8 cellular contexts compared by ENCODE assay signal in the genomic region with DNA sequence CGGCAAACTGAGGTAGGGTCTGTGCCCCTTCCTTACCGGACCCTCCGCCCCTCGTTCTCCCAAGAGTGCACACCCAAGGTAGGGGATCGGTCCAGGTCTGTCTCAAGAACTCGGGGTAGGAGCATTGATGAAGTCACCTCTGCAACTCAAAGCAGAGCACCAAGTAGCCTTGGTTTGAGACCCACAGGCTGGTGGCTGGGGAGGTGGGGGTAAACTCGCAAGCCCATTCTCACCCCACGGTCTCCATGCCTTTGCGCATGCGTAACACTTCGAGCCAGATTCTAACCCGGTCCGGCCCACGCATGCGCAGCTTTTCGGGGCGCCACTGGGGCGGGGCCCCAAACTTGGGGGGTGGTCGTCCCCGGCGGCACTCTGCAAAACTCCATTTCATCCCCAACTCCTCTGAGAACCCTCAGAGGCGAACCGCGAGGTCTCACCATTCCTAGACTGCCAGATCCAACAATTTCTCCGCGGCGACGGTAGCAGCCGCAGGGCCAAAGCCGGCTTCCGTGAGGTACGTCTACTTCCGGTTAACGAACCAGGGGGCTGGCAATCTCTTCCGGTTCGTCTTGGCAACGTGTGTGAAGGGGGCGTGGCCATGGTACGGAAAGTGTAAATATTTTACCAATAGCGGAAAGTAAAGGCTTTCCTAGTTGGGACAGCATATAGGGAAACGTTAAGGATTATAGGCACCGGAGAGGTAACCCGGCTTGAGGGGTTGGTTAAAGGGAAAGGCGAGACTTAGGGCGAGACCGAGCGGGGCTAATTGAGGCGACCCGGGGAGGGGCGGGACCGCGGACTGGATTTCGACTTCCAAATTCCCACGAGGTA. TPM values are rescaled to one million over a fixed set of nuclear protein-coding genes. Genes with fewer than 3 reads are reported as not detected.
DNase-seq lines count a peak whose midpoint lies in the region; ATAC-seq and TF ChIP-seq lines count a peak whose summit lies in the region.

A gene with protein sequence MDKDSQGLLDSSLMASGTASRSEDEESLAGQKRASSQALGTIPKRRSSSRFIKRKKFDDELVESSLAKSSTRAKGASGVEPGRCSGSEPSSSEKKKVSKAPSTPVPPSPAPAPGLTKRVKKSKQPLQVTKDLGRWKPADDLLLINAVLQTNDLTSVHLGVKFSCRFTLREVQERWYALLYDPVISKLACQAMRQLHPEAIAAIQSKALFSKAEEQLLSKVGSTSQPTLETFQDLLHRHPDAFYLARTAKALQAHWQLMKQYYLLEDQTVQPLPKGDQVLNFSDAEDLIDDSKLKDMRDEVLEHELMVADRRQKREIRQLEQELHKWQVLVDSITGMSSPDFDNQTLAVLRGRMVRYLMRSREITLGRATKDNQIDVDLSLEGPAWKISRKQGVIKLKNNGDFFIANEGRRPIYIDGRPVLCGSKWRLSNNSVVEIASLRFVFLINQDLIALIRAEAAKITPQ (minus strand): TSS at position 532 of the 831 bp plus-strand sequence. CDS start 1,411 bp downstream, outside the sequence.

- no peaks in the 10 kb centered on the region for H3K9me2 ChIP-seq in GM23248 (ENCODE audit: insufficient read depth)

- ATAC-seq in DND-41 (ENCODE audit: insufficient read depth, low read depth), result peak; percentile 88
- ATAC-seq in natural killer cell treated with Interleukin-12 subunit alpha and Interleukin-12 subunit beta and Interleukin-15 and Interleukin-18, amount 100 ng/mL, for 72 hours, result peak; percentile 89 to 95
- peak; percentile 89 for ATAC-seq in stimulated activated naive CD8-positive, alpha-beta T cell treated with anti-CD3 and anti-CD28 coated beads, Interleukin-15, Interleukin-2, amounts not matched to agents 100 U/mL and 50 U/mL, for 24 hours

- H3K27me3 Mint-ChIP-seq in activated T-helper 2 cell treated with anti-CD3 and anti-CD28 coated beads, Interferon-gamma antibody, Interleukin-2, Interleukin-4, amounts not matched to agents 10 μg/mL and 5 μg/mL and 100 μg/mL, durations not matched to agents 14 hours and 24 hours and 36 hours (ENCODE audit: low read depth), result no peaks in the 10 kb centered on the region
- no peaks in the 10 kb centered on the region for H3K27me3 Mint-ChIP-seq in natural killer cell treated with Interleukin-12 subunit alpha and Interleukin-12 subunit beta and Interleukin-15 and Interleukin-18, amount 100 ng/mL, for 72 hours

- H3F3A ChIP-seq in GM23248 (ENCODE audit: insufficient read depth), result no peaks in the 10 kb centered on the region

- no peak for TF ChIP-seq CTCF in DND-41 (IDR thresholded peaks at IDR 0.05; ENCODE audit: borderline replicate concordance, extremely low read depth, low read length, poor library complexity, severe bottlenecking)
- TF ChIP-seq CTCF in LNCaP clone FGC (IDR thresholded peaks at IDR 0.05; ENCODE audit: control insufficient read depth, extremely low read depth, insufficient read depth), result no peak
- no peak for TF ChIP-seq CTCF in RWPE1 (conservative IDR thresholded peaks at IDR 0.05; ENCODE audit: low read depth)

- in situ Hi-C loops in GM23248 (cut with MboI), result no loop called here

- H3K27ac Mint-ChIP-seq in activated T-helper 2 cell treated with anti-CD3 and anti-CD28 coated beads, Interferon-gamma antibody, Interleukin-2, Interleukin-4, amounts not matched to agents 10 μg/mL and 5 μg/mL and 100 μg/mL, durations not matched to agents 14 hours and 24 hours and 36 hours, result peak within 1 kb of the TSS; percentile 99
- peak within 1 kb of the TSS; percentile 95 to 99 for H3K27ac Mint-ChIP-seq in natural killer cell treated with Interleukin-12 subunit alpha and Interleukin-12 subunit beta and Interleukin-15 and Interleukin-18, amount 100 ng/mL, for 72 hours

- peak; percentile 90 for DNase-seq in DND-41
- peak; percentile 98 for DNase-seq in GM23248
- peak; percentile 80 for DNase-seq in LNCaP clone FGC (ENCODE audit: low read depth)
- peak; percentile 98 for DNase-seq in RWPE1 (ENCODE audit: low spot score)
- DNase-seq in activated T-helper 2 cell treated with anti-CD3 and anti-CD28 coated beads, Interferon-gamma antibody, Interleukin-2, Interleukin-4, amounts not matched to agents 10 μg/mL and 5 μg/mL and 100 μg/mL, durations not matched to agents 14 hours and 24 hours and 36 hours (ENCODE audit: low spot score), result peak; percentile 87
- peak; percentile 92 for DNase-seq in fibroblast of peridontal ligament (ENCODE audit: extremely low read depth)
- peak; percentile 92 for DNase-seq in natural killer cell treated with Interleukin-12 subunit alpha and Interleukin-12 subunit beta and Interleukin-15 and Interleukin-18, amount 100 ng/mL, for 72 hours (ENCODE audit: low spot score)
- peak; percentile 93 for DNase-seq in stimulated activated naive CD8-positive, alpha-beta T cell treated with anti-CD3 and anti-CD28 coated beads, Interleukin-15, Interleukin-2, amounts not matched to agents 100 U/mL and 50 U/mL, for 24 hours

- H3K27ac ChIP-seq in DND-41 (ENCODE audit: low read length), result peak within 1 kb of the TSS; percentile 97
- H3K27ac ChIP-seq in GM23248, result peak within 1 kb of the TSS; percentile 85
- H3K27ac ChIP-seq in RWPE1, result peak within 1 kb of the TSS; percentile 87

- peak within 1 kb of the TSS; percentile 99 for H3K4me3 Mint-ChIP-seq in activated T-helper 2 cell treated with anti-CD3 and anti-CD28 coated beads, Interferon-gamma antibody, Interleukin-2, Interleukin-4, amounts not matched to agents 10 μg/mL and 5 μg/mL and 100 μg/mL, durations not matched to agents 14 hours and 24 hours and 36 hours (ENCODE audit: low read depth)
- H3K4me3 Mint-ChIP-seq in natural killer cell treated with Interleukin-12 subunit alpha and Interleukin-12 subunit beta and Interleukin-15 and Interleukin-18, amount 100 ng/mL, for 72 hours, result peak within 1 kb of the TSS; percentile 98

- CTCF ChIA-PET in RWPE1 (lab: Yijun Ruan, JAX), result interaction anchor here (0.6 to 1.7 kb wide), 3 partner anchors 12 to 977 kb away, joined by 3 to 4 read pairs (median 3); no protein-coding TSS in a partner anchor

- peaks cover 34% of the 10 kb centered on the region for H3K36me3 Mint-ChIP-seq in activated T-helper 2 cell treated with anti-CD3 and anti-CD28 coated beads, Interferon-gamma antibody, Interleukin-2, Interleukin-4, amounts not matched to agents 10 μg/mL and 5 μg/mL and 100 μg/mL, durations not matched to agents 14 hours and 24 hours and 36 hours (ENCODE audit: low read depth)
- peaks cover 6% of the 10 kb centered on the region for H3K36me3 Mint-ChIP-seq in natural killer cell treated with Interleukin-12 subunit alpha and Interleukin-12 subunit beta and Interleukin-15 and Interleukin-18, amount 100 ng/mL, for 72 hours

- intact Hi-C loops in activated T-helper 2 cell treated with anti-CD3 and anti-CD28 coated beads, Interferon-gamma antibody, Interleukin-2, Interleukin-4, amounts not matched to agents 10 μg/mL and 5 μg/mL and 100 μg/mL, durations not matched to agents 14 hours and 24 hours and 36 hours (cut with micrococcal nuclease), result loop anchor here (1.0 to 5.0 kb wide), 3 partner anchors 54 to 201 kb away; a partner anchor contains a TSS

- peak within 1 kb of the TSS; percentile 71 to 99 for H3K4me3 ChIP-seq in DND-41 (ENCODE audit: low read depth in 1 of 2, low read length in 2 of 2)
- H3K4me3 ChIP-seq in GM23248, result peak within 1 kb of the TSS; percentile 99
- peak within 1 kb of the TSS; percentile 91 for H3K4me3 ChIP-seq in LNCaP clone FGC (ENCODE audit: low read depth, low read length)

- POLR2A ChIA-PET in RWPE1 (lab: Yijun Ruan, JAX; ENCODE audit: low non-redundant PET), result interaction anchor here (0.7 to 1.0 kb wide), 3 partner anchors 15 to 174 kb away, joined by 3 to 4 read pairs (median 4); a partner anchor contains a TSS

- H2AFZ ChIP-seq in DND-41 (ENCODE audit: low read depth, low read length) (peak within 1 kb of the TSS; percentile 100), GM23248 (peak within 1 kb of the TSS; percentile 97)

- peaks cover 62% of the 10 kb centered on the region for H3K79me2 ChIP-seq in DND-41 (ENCODE audit: insufficient read depth, low read length)
- H3K79me2 ChIP-seq in GM23248 (ENCODE audit: insufficient read depth), result peaks cover 61% of the 10 kb centered on the region

- H3K4me1 Mint-ChIP-seq in activated T-helper 2 cell treated with anti-CD3 and anti-CD28 coated beads, Interferon-gamma antibody, Interleukin-2, Interleukin-4, amounts not matched to agents 10 μg/mL and 5 μg/mL and 100 μg/mL, durations not matched to agents 14 hours and 24 hours and 36 hours (ENCODE audit: low read depth), result peaks cover 42% of the 10 kb centered on the region
- peaks cover 42 to 48% of the 10 kb centered on the region in 2 donors for H3K4me1 Mint-ChIP-seq in natural killer cell treated with Interleukin-12 subunit alpha and Interleukin-12 subunit beta and Interleukin-15 and Interleukin-18, amount 100 ng/mL, for 72 hours (ENCODE audit: low read depth in 2 of 2)

- 1% methylated on average over 51 to 54 of the region's 54 CpGs for WGBS in GM23248 (ENCODE audit: low coverage in 1 of 2, low lambda C conversion rate in 2 of 2, missing lambda C conversion rate in 2 of 2), 2 experiments

- H3K9ac ChIP-seq in DND-41 (ENCODE audit: low read depth, low read length) (peak within 1 kb of the TSS; percentile 91), GM23248 (peak within 1 kb of the TSS; percentile 96)

- H3K36me3 ChIP-seq in DND-41 (ENCODE audit: insufficient read depth, low read length) (peaks cover 37% of the 10 kb centered on the region), GM23248 (ENCODE audit: low read depth) (no peaks in the 10 kb centered on the region; the same call in 1 of the 2 replicates)

- no peaks in the 10 kb centered on the region for H3K9me3 ChIP-seq in DND-41 (ENCODE audit: insufficient read depth, low read length, severe bottlenecking)
- H3K9me3 ChIP-seq in GM23248 (ENCODE audit: low read depth), result no peaks in the 10 kb centered on the region

- H3K4me1 ChIP-seq in DND-41 (ENCODE audit: insufficient read depth, low read length), result peaks cover 49% of the 10 kb centered on the region
- H3K4me1 ChIP-seq in GM23248 (ENCODE audit: insufficient read depth), result peaks cover 11% of the 10 kb centered on the region; the same call in 1 of the 2 replicates

- H4K20me1 ChIP-seq in DND-41 (ENCODE audit: insufficient read depth, low read length), result peaks cover 15% of the 10 kb centered on the region
- H4K20me1 ChIP-seq in GM23248 (ENCODE audit: insufficient read depth), result no peaks in the 10 kb centered on the region

- H3K27me3 ChIP-seq in DND-41 (ENCODE audit: insufficient read depth, low read length, poor library complexity), result no peaks in the 10 kb centered on the region
- H3K27me3 ChIP-seq in GM23248 (replicated peaks; ENCODE audit: insufficient read depth), result no peaks in the 10 kb centered on the region

- H3K4me2 ChIP-seq in DND-41 (ENCODE audit: insufficient read depth, low read length), result peak within 1 kb of the TSS; percentile 90
- H3K4me2 ChIP-seq in GM23248 (ENCODE audit: unreplicated experiment), result peak within 1 kb of the TSS; percentile 87

- H3K9me3 Mint-ChIP-seq in activated T-helper 2 cell treated with anti-CD3 and anti-CD28 coated beads, Interferon-gamma antibody, Interleukin-2, Interleukin-4, amounts not matched to agents 10 μg/mL and 5 μg/mL and 100 μg/mL, durations not matched to agents 14 hours and 24 hours and 36 hours, result no peaks in the 10 kb centered on the region
- no peaks in the 10 kb centered on the region for H3K9me3 Mint-ChIP-seq in natural killer cell treated with Interleukin-12 subunit alpha and Interleukin-12 subunit beta and Interleukin-15 and Interleukin-18, amount 100 ng/mL, for 72 hours

RNA-seq across cellular contexts. Expression of the gene that starts here (rescaled TPM):
- total RNA-seq in GM23248 (2014; rRNA removed; shearing (Covaris generic)), result 54.9 and 60.4 TPM in 2 replicates
- 64.2 and 66.0 TPM in 2 replicates for polyA plus RNA-seq in GM23248 (2016; fragmentation: Nextera tagmentation; extraction: Ambion mirVana)
- 67.9 and 73.0 TPM in 2 replicates for total RNA-seq in activated T-helper 2 cell treated with anti-CD3 and anti-CD28 coated beads, Interferon-gamma antibody, Interleukin-2, Interleukin-4, amounts not matched to agents 10 μg/mL and 5 μg/mL and 100 μg/mL, durations not matched to agents 14 hours and 24 hours and 36 hours
- total RNA-seq in natural killer cell treated with Interleukin-12 subunit alpha and Interleukin-12 subunit beta and Interleukin-15 and Interleukin-18, amount 100 ng/mL, for 72 hours, result 10 to 100 TPM; 64.9 to 89.8 TPM

Comparison
In these comparisons a context has a peak if more than half of its experiments do, and no peak if none do; other contexts are left out.
1. Peak in every context shown above with its lines: DNase-seq, ATAC-seq, H3K4me3 ChIP-seq and H3K27ac ChIP-seq.